23 cellular contexts compared by ENCODE assay signal in the genomic region with DNA sequence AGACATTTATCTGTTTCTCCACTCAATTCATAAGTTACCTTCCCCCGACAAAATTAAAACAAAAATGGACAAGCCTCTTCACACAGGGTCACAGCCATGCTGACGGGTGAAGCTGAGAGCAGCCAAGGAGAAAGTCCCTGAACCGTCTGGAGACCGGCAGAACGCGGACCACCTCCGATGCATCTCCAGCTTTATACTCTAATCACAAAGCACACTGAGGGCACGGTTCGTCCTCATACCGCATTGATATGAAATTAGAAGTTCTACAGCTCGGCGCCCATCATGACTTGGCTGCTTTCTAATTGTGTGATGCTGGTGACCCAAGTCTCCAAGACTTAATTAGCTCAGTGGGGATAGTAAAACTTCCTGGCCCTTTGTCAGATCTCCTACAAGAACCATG.
"Had no signal": no experiment of that assay in that cellular context is flagged by ENCODE, and none has a peak within 500 bp of the region (broad histone marks: within the 10 kb centered on the region; RNA-seq: fewer than 3 reads in every experiment).

No MANE protein-coding gene starts in this region.

- H3K9me3 Mint-ChIP-seq: dendritic cell treated with granulocyte-macrophage colony-stimulating factor and Interleukin-4, amounts not matched to agents 40 ng/mL and 50 ng/mL, for 4 days; endodermal cell; mesothelial cell of epicardium; naive B cell had no signal

- ATAC-seq: effector memory CD8-positive, alpha-beta T cell; esophagus mucosa; gastrocnemius medialis; heart right ventricle; left cardiac atrium; left lung; left ventricle myocardium superior; lower lobe of right lung; mucosa of descending colon had no signal

- H3K4me3 Mint-ChIP-seq: dendritic cell treated with granulocyte-macrophage colony-stimulating factor and Interleukin-4, amounts not matched to agents 40 ng/mL and 50 ng/mL, for 4 days; effector memory CD8-positive, alpha-beta T cell; endodermal cell; mesothelial cell of epicardium; naive B cell had no signal

- H3K4me3 ChIP-seq: esophagus squamous epithelium, gastrocnemius medialis, heart right ventricle, left lung, lower lobe of right lung, mucosa of descending colon had no signal

- H3K4me1 Mint-ChIP-seq: naive B cell had no signal

- H3K27ac ChIP-seq: epithelial cell of prostate, esophagus squamous epithelium, gastrocnemius medialis, heart right ventricle, left lung, lower lobe of right lung had no signal

- H3K27ac Mint-ChIP-seq: dendritic cell treated with granulocyte-macrophage colony-stimulating factor and Interleukin-4, amounts not matched to agents 40 ng/mL and 50 ng/mL, for 4 days; effector memory CD8-positive, alpha-beta T cell; endodermal cell; mesothelial cell of epicardium had no signal

- H3K36me3 Mint-ChIP-seq: mesothelial cell of epicardium, naive B cell had no signal

- H3K27me3 Mint-ChIP-seq: effector memory CD8-positive, alpha-beta T cell had no signal

- DNase-seq: cortex of kidney; effector CD8-positive, alpha-beta T cell; effector memory CD8-positive, alpha-beta T cell; endodermal cell; erythroblast; esophagus squamous epithelium; foreskin fibroblast; foreskin melanocyte; gastrocnemius medialis; glutamatergic neuron; heart right ventricle; hippocampal formation; left cardiac atrium; left lung; left ventricle myocardium superior; lower lobe of right lung; mesenchymal stem cell; mucosa of descending colon; naive B cell had no signal
